ENCODE assay signal across 14 cellular contexts in the genomic region with DNA sequence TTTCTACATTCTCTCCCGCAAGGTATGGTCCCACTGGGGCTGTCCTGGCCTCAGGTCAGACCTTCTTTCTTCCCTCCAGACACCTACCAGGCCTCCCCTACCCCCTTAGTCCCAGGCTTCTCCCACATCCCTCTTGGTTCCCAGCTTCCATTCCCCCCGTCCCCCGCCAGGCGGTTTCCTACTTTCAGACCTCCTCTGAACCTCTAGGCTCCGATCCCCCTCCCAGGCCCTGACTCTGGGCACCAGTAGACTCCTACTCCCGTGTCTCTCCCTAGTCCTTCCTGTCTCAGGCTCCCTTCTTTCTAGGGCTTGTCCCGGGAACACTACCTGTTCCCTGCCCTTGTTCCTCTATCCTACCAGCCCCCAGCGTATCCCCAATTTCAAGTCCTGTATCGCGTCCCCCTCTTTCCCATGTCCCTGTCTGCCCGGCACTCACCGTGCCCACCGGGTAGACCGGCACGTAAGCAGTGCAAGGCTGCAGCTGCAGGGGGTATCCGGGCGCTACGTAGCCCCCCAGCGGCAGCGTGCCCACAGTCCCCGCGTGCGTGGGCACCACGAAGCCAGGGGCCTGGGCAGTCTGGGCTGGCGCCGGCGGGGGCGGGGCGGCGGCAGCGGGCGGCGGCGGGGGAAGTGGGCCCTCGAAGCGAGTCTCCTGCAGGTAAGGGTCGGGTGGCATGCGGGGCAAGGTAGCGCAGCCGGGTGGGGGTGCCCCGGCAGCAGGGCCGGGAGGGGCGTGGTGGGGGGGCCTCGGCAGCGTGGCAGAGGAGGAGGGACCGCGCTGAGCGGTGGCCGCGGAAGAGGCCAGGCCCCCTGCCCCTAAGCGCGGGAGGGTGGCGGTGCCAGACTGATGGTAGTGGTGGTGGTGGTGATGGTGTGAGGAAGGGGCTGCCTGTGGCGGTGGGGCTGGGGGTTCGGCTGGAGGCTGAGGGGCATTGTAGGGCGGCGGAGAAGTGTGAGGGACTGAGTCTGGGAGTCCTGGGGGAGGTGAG. TPM values are rescaled to one million over a fixed set of nuclear protein-coding genes. Genes with fewer than 3 reads are reported as not detected.
DNase-seq lines count a peak whose midpoint lies in the region; ATAC-seq and TF ChIP-seq lines count a peak whose summit lies in the region.
"Had no signal": no experiment of that assay in that cellular context is flagged by ENCODE, and none has a peak within 500 bp of the region (broad histone marks: within the 10 kb centered on the region; RNA-seq: fewer than 3 reads in every experiment).

No MANE protein-coding gene starts in this region.

- intact Hi-C loops in CD14-positive monocyte (cut with micrococcal nuclease): no loop called here

- H3K4me3 ChIP-seq in fibroblast of the aortic adventitia (ENCODE audit: low read depth, low read length): peak overlapping the region; percentile 9
- H3K4me3 ChIP-seq: BLaER1 treated with 17β-estradiol and CSF1 and Interleukin-3, amounts not matched to agents 10 nM and 100 nM had no signal

- H3K4me1 Mint-ChIP-seq in CD14-positive monocyte: peaks cover 40% of the 10 kb centered on the region
- peaks cover 45% of the 10 kb centered on the region for H3K4me1 Mint-ChIP-seq in T-helper 17 cell
- peaks cover 54% of the 10 kb centered on the region for H3K4me1 Mint-ChIP-seq in neural crest cell

- no peaks in the 10 kb centered on the region for H3K9me3 ChIP-seq in T-helper 17 cell (ENCODE audit: control insufficient read depth, low read length, poor library complexity, severe bottlenecking)

- H3K36me3 Mint-ChIP-seq in CD14-positive monocyte (peaks cover 0 to 13% of the 10 kb centered on the region in 2 donors), T-helper 17 cell (ENCODE audit: low read depth) (peaks cover 9% of the 10 kb centered on the region), neural crest cell (ENCODE audit: low read depth) (peaks cover 3% of the 10 kb centered on the region)

- TF ChIP-seq CTCF in CD14-positive monocyte (IDR thresholded peaks at IDR 0.05) (no peak), fibroblast of the aortic adventitia (IDR thresholded peaks at IDR 0.05; ENCODE audit: insufficient read depth, low read length) (no peak), neural crest cell (conservative IDR thresholded peaks at IDR 0.05) (no peak)

- H3K9me3 Mint-ChIP-seq in CD14-positive monocyte (peaks cover 0 to 31% (median 11%) of the 10 kb centered on the region in 7 donors), neural crest cell (no peaks in the 10 kb centered on the region)

- DNase-seq in CD14-positive monocyte (ENCODE audit: low spot score) (no peak), T-helper 17 cell (no peak), fibroblast of the aortic adventitia (ENCODE audit: low read depth) (no peak), neural crest cell (ENCODE audit: low read depth, low spot score) (no peak), NCI-H187 treated with DMSO at 0.1 percent for 48 hours (lab: John Stamatoyannopoulos, UW) (no peak), occipital lobe (lab: John Stamatoyannopoulos, UW) (no peak)
- DNase-seq: GOT3; KBM-7; PC-3; stimulated activated CD4-positive, alpha-beta T cell treated with anti-CD3 and anti-CD28 coated beads, Interleukin-4, amount 100 ng/mL, for 24 hours had no signal

- no peak for ATAC-seq in T-helper 17 cell
- ATAC-seq in GM18868 (IDR thresholded peaks at IDR 0.05; ENCODE audit: unreplicated experiment): no peak
- ATAC-seq in GM18909 (IDR thresholded peaks at IDR 0.05; ENCODE audit: poor library complexity, unreplicated experiment): no peak
- ATAC-seq: PC-3 had no signal

- H3K27ac Mint-ChIP-seq in CD14-positive monocyte (no peak overlapping the region), T-helper 17 cell (no peak overlapping the region), neural crest cell (ENCODE audit: unreplicated experiment) (peak overlapping the region; percentile 87)

- H3K4me3 Mint-ChIP-seq in CD14-positive monocyte (peak overlapping the region; percentile 9 to 95), T-helper 17 cell (peak overlapping the region; percentile 52), neural crest cell (peak overlapping the region; percentile 54)

- H3K27me3 Mint-ChIP-seq in CD14-positive monocyte (ENCODE audit: low read depth in 3 of 3): peaks cover 66 to 90% (median 79%) of the 10 kb centered on the region in 3 donors
- peaks cover 47% of the 10 kb centered on the region for H3K27me3 Mint-ChIP-seq in T-helper 17 cell
- H3K27me3 Mint-ChIP-seq in neural crest cell (ENCODE audit: low read depth): no peaks in the 10 kb centered on the region

RNA-seq across cellular contexts. Expression of a gene that starts 1.5 kb away (rescaled TPM):
- not detected for polyA plus RNA-seq in CD14-positive monocyte
- total RNA-seq in T-helper 17 cell: under 1 TPM; 0.35 to 0.50 TPM
- total RNA-seq in fibroblast of the aortic adventitia (ENCODE audit: low replicate concordance): 0.41 and 0.54 TPM in 2 replicates
- 3.1 and 4.1 TPM in 2 replicates for total RNA-seq in neural crest cell
- total RNA-seq in occipital lobe: 0.78 TPM
- total RNA-seq: kidney epithelial cell, PC-3 had no signal

RNA-seq across cellular contexts. Expression of a gene that starts 3.7 kb away (rescaled TPM):
- 1 to 10 TPM; 1.8 to 4.0 TPM for polyA plus RNA-seq in CD14-positive monocyte
- 1 to 10 TPM; 8.1 to 9.2 TPM for total RNA-seq in T-helper 17 cell
- total RNA-seq in fibroblast of the aortic adventitia (ENCODE audit: low replicate concordance): 7.1 and 30.2 TPM in 2 replicates
- total RNA-seq in neural crest cell: 60.9 and 62.3 TPM in 2 replicates
- 15.1 TPM for total RNA-seq in occipital lobe

RNA-seq across cellular contexts. Expression of a gene that starts 14.2 kb away (rescaled TPM):
- under 1 TPM in 1 of 2 donors, not detected in 1; 0.22 TPM for polyA plus RNA-seq in CD14-positive monocyte
- total RNA-seq in T-helper 17 cell: 1 to 10 TPM; 9.6 to 9.7 TPM
- total RNA-seq in fibroblast of the aortic adventitia (ENCODE audit: low replicate concordance): 0.16 and 0.72 TPM in 2 replicates
- 39.3 and 44.0 TPM in 2 replicates for total RNA-seq in neural crest cell
- total RNA-seq in occipital lobe: 7.5 TPM

RNA-seq across cellular contexts. Expression of a gene that starts 20.1 kb away (rescaled TPM):
- polyA plus RNA-seq in CD14-positive monocyte: 1 to 10 TPM; 1.2 to 1.8 TPM
- total RNA-seq in T-helper 17 cell (1 to 10 TPM; 1.5 to 1.6 TPM), fibroblast of the aortic adventitia (ENCODE audit: low replicate concordance) (5.6 and 7.9 TPM in 2 replicates), neural crest cell (12.4 and 13.0 TPM in 2 replicates), occipital lobe (3.3 TPM)

RNA-seq across cellular contexts. Expression of a gene that starts 22.2 kb away (rescaled TPM):
- 10 to 100 TPM; 15.7 to 17.8 TPM for polyA plus RNA-seq in CD14-positive monocyte
- total RNA-seq in T-helper 17 cell: 100 to 1,000 TPM; 107 to 117 TPM
- total RNA-seq in fibroblast of the aortic adventitia (ENCODE audit: low replicate concordance): 23.8 and 40.6 TPM in 2 replicates
- 83.6 and 87.1 TPM in 2 replicates for total RNA-seq in neural crest cell
- 15.4 TPM for total RNA-seq in occipital lobe
